Comparison of ENCODE assay signal across 1 cellular context in the genomic region with DNA sequence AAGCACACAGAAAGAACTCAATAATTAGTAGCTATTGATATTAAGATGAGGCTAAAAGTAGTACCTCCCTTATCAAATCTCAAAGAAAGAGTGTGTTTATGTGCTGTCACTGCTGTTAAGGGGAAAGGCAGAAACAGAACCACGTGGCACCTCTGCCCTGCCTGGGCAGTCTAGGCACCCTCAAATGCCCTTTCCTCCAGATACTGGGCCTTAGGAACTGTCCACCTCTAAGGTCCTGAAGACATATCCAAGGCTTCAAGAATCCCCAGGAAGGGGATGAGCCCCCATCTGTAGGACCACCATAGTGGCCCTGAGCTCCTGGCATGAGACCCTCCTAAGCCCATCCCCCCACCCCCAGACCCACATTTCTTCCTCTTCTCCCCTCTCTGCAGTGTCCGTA.
TF ChIP-seq lines count a peak whose summit lies in the region.

No MANE protein-coding gene starts in this region.

TF ChIP-seq in IMR-90, 13 proteins besides CTCF, POLR2A, EP300 and RAD21 (continued from another document):
- TF ChIP-seq, protein P1, sequence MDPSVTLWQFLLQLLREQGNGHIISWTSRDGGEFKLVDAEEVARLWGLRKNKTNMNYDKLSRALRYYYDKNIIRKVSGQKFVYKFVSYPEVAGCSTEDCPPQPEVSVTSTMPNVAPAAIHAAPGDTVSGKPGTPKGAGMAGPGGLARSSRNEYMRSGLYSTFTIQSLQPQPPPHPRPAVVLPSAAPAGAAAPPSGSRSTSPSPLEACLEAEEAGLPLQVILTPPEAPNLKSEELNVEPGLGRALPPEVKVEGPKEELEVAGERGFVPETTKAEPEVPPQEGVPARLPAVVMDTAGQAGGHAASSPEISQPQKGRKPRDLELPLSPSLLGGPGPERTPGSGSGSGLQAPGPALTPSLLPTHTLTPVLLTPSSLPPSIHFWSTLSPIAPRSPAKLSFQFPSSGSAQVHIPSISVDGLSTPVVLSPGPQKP (IDR thresholded peaks at IDR 0.05; ENCODE audit: borderline replicate concordance, low read depth, low read length): no peak
- TF ChIP-seq CHD1 (IDR thresholded peaks at IDR 0.05; ENCODE audit: low read depth, low read length): no peak
- TF ChIP-seq SMC3 (IDR thresholded peaks at IDR 0.05; ENCODE audit: low read depth, low read length): no peak
- TF ChIP-seq MAZ (IDR thresholded peaks at IDR 0.05; ENCODE audit: borderline replicate concordance, low read depth, low read length): no peak
- TF ChIP-seq MAFK (IDR thresholded peaks at IDR 0.05; ENCODE audit: low read depth, low read length): no peak
- no peak for TF ChIP-seq FOS (IDR thresholded peaks at IDR 0.05; ENCODE audit: low read depth, low read length)
- no peak for TF ChIP-seq RCOR1 (IDR thresholded peaks at IDR 0.05; ENCODE audit: insufficient replicate concordance, low read length)
